Comparison of ENCODE assay signal across 24 cellular contexts in the genomic region with DNA sequence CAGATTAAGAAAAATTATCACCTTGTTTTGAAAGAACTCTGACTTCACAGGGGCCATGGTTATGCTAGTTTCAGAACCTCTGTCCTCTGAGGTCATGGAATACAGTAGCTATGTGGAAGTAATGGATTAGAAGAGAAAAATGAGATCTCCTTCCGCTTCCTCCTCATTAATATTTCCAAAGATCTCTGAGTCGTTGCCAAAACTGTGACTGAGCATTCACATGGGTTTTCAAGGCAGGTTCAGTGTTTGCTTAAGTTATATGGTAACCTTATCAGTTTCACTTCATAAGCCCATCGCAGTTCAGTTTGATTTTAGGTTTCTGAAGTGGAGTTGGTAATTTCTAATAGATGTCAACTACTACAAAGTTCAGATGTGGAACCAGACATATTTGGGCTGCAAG.
"Had no signal": no experiment of that assay in that cellular context is flagged by ENCODE, and none has a peak within 500 bp of the region (broad histone marks: within the 10 kb centered on the region; RNA-seq: fewer than 3 reads in every experiment).

No MANE protein-coding gene starts in this region.

- H3K27ac ChIP-seq: SJSA1, SK-N-MC had no signal

- H3K4me3 ChIP-seq: MG63, SJSA1, SK-N-MC had no signal

- FAIRE-seq: HepG2, RCC 7860 had no signal

- H3K27me3 ChIP-seq: MG63, SJSA1 had no signal

- H3K9me3 ChIP-seq: MG63, SJSA1 had no signal

- ATAC-seq: HepG2 had no signal

- H3K4me1 ChIP-seq: SJSA1 had no signal

- DNase-seq: IMR-90, Karpas-422, KG1, MG63, NCI-H1092, NCI-H1105 treated with DMSO at 0.1 percent for 48 hours, NCI-H1417 treated with DMSO at 0.1 percent for 48 hours, NCI-H146, NCI-H1694 treated with DMSO at 0.1 percent for 48 hours, NCI-H1930, NCI-H2081, NCI-H2107, NCI-H226, NCI-H446, NCI-H510A, NCI-H69, NCI-H774, Right ventricle myocardium superior, RPMI8226, SIG-M5 had no signal

- H3K36me3 ChIP-seq: MG63, SJSA1 had no signal
